Comparison of ENCODE assay signal across 1 cellular context in genomic region chr22:30320021-30320556, GRCh38.
TF ChIP-seq lines count a peak whose summit lies in the region.

No MANE protein-coding gene starts in this region.

TF ChIP-seq in IMR-90, 13 proteins besides CTCF, POLR2A, EP300 and RAD21:
- TF ChIP-seq ELK1 (IDR thresholded peaks at IDR 0.05; ENCODE audit: borderline replicate concordance, low read depth, low read length), result no peak
- TF ChIP-seq CHD1 (IDR thresholded peaks at IDR 0.05; ENCODE audit: low read depth, low read length), result no peak
- TF ChIP-seq MXI1 (IDR thresholded peaks at IDR 0.05; ENCODE audit: borderline replicate concordance, low read depth, low read length), result no peak
TF ChIP-seq in IMR-90: peak in this region for 0.
